ENCODE assay signal across 8 cellular contexts in the genomic region with DNA sequence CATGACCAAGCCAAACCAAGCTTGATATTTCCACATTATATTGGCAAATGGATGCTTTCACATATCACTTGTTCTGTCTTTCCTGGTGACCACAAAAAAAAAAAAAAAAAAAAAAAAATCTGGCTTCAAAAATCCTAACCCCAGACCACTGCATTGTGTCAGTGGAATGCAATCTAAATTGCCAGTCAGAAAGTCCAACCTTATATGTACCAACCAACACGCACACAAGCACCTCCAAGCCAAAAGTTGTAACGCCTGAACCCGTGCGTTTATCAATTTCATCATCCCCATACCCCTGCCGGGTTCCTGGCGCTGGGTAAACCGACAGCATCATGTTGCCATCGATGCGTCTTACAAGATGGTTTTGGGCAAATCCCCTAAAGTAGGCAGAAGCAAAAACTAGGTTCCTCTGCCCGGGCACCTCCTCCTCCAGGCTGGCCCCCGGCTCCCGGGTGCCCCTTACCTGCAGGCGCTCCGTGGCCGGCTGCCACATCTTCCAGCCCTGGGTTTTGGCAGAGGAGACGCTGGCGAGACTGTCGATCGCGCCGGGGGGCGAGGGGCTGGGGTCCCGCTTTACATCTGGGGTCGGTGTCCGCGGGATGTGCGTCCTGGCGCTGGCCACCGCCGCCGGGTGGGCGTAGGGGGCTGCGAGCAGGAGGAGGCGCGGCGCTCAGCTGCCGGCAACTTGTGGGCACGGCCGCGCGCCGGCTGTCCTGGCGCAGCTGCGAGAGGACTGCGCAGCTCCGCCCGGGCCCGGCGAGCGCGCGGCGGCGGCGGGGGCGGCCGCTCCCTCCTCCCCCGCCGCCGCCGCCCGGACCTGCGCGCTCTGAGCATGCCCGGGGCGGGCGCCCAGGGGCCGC. TPM values are rescaled to one million over a fixed set of nuclear protein-coding genes. Genes with fewer than 3 reads are reported as not detected.
DNase-seq lines count a peak whose midpoint lies in the region; ATAC-seq and TF ChIP-seq lines count a peak whose summit lies in the region.

A gene with protein sequence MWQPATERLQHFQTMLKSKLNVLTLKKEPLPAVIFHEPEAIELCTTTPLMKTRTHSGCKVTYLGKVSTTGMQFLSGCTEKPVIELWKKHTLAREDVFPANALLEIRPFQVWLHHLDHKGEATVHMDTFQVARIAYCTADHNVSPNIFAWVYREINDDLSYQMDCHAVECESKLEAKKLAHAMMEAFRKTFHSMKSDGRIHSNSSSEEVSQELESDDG (minus strand): TSS at position 737 of the 860 bp plus-strand sequence. CDS start 244 bp downstream, at position 493.

- ATAC-seq in HG03135 (IDR thresholded peaks at IDR 0.05; ENCODE audit: unreplicated experiment), result no peak
- no peak for ATAC-seq in GM21825 (IDR thresholded peaks at IDR 0.05; ENCODE audit: unreplicated experiment)

- H3K9me3 Mint-ChIP-seq in nephron, result no peaks in the 10 kb centered on the region

- no peaks in the 10 kb centered on the region for H3K4me1 ChIP-seq in fibroblast of lung (ENCODE audit: control insufficient read depth, extremely low read depth, insufficient read depth, low read length)

- peaks cover 19% of the 10 kb centered on the region for H3K4me1 Mint-ChIP-seq in nephron

- no peak for TF ChIP-seq CTCF in fibroblast of lung (conservative IDR thresholded peaks at IDR 0.05 in 1 of 2, IDR thresholded peaks at IDR 0.05 in 1 of 2; ENCODE audit: low read depth in 1 of 2, low read length in 2 of 2)
- TF ChIP-seq CTCF in nephron (IDR thresholded peaks at IDR 0.05; ENCODE audit: unreplicated experiment in 3 of 3), result no peak

- H3K27ac ChIP-seq in fibroblast of lung (ENCODE audit: insufficient read depth, low read length), result peak within 1 kb of the TSS; percentile 75

- H3K36me3 ChIP-seq in fibroblast of lung (ENCODE audit: control insufficient read depth, insufficient read depth, low read length), result no peaks in the 10 kb centered on the region

- peaks cover 39% of the 10 kb centered on the region for H3K27me3 Mint-ChIP-seq in nephron (ENCODE audit: low read depth)

- peaks cover 37% of the 10 kb centered on the region for H3K79me2 ChIP-seq in fibroblast of lung (ENCODE audit: control insufficient read depth, insufficient read depth, low read length)

- H3K4me3 Mint-ChIP-seq in nephron, result peak within 1 kb of the TSS; percentile 76 to 81 (median 80)

- no peaks in the 10 kb centered on the region for H3K9me3 ChIP-seq in fibroblast of lung (ENCODE audit: control insufficient read depth, insufficient read depth, low read depth, low read length)

- H3K4me3 ChIP-seq in fibroblast of lung (replicated peaks in 1 of 4; ENCODE audit: control extremely low read depth in 1 of 4, insufficient read depth in 1 of 4, low read depth in 3 of 4, low read length in 4 of 4), result peak within 1 kb of the TSS; percentile 79 to 90 (median 82)

- H3K4me2 ChIP-seq in fibroblast of lung (ENCODE audit: extremely low read depth, insufficient read depth, low read length), result peak within 1 kb of the TSS; percentile 95

- DNase-seq in Daoy (ENCODE audit: low read depth), result peak; percentile 58
- DNase-seq in NCI-H69 (lab: John Stamatoyannopoulos, UW), result peak; percentile 2
- peak; percentile 54 to 71 for DNase-seq in fibroblast of lung (ENCODE audit: low read depth in 2 of 2)
- no peak for DNase-seq in activated CD8-positive, alpha-beta memory T cell treated with anti-CD3 and anti-CD28 coated beads, Interleukin-2, amount 50 U/mL, for 4 hours
- DNase-seq in NCI-H187 treated with DMSO at 0.1 percent for 48 hours (lab: John Stamatoyannopoulos, UW), result no peak

- H3K27me3 ChIP-seq in fibroblast of lung (ENCODE audit: control insufficient read depth, insufficient read depth, low read length), result no peaks in the 10 kb centered on the region

- H3K36me3 Mint-ChIP-seq in nephron (ENCODE audit: low read depth), result no peaks in the 10 kb centered on the region

- no peaks in the 10 kb centered on the region for H4K20me1 ChIP-seq in fibroblast of lung (ENCODE audit: control insufficient read depth, extremely low read depth, insufficient read depth, low read length)

- peak within 1 kb of the TSS in 1 of 3 experiments; percentile 30 for H3K27ac Mint-ChIP-seq in nephron

- H2AFZ ChIP-seq in fibroblast of lung (ENCODE audit: low read length), result peak within 1 kb of the TSS; percentile 63

- H3K9ac ChIP-seq in fibroblast of lung (ENCODE audit: insufficient read depth, low read length), result peak within 1 kb of the TSS; percentile 74

RNA-seq across cellular contexts. Expression of the gene that starts here (rescaled TPM):
- total RNA-seq in Daoy (2014; rRNA removed; shearing (Covaris generic)), result 6.1 and 7.2 TPM in 2 replicates
- total RNA-seq in fibroblast of lung, result 8.2 and 29.6 TPM in 2 replicates
- 15.7 and 49.0 TPM in 2 replicates for polyA plus RNA-seq in fibroblast of lung
- 11.6 and 41.7 TPM in 2 replicates for polyA plus RNA-seq in fibroblast of lung (2012)
- 30.0 and 106 TPM in 2 replicates for polyA minus RNA-seq in fibroblast of lung (ENCODE audit: low replicate concordance)

Comparison
In these comparisons a context has a peak if more than half of its experiments do, and no peak if none do; other contexts are left out.
1. DNase-seq: peak in Daoy (single experiment), NCI-H69 (single experiment) and fibroblast of lung (2 of 2); none in activated CD8-positive, alpha-beta memory T cell treated with anti-CD3 and anti-CD28 coated beads, Interleukin-2, amount 50 U/mL, for 4 hours (single experiment) and NCI-H187 treated with DMSO at 0.1 percent for 48 hours (single experiment).